Comparison of ENCODE assay signal across 25 cellular contexts in genomic region chr6:47349931-47350330, GRCh38. TPM values are rescaled to one million over a fixed set of nuclear protein-coding genes. Genes with fewer than 3 reads are reported as not detected.
"Had no signal": no experiment of that assay in that cellular context is flagged by ENCODE, and none has a peak within 500 bp of the region (broad histone marks: within the 10 kb centered on the region; RNA-seq: fewer than 3 reads in every experiment).

No MANE protein-coding gene starts in this region.

- FAIRE-seq: kidney, pancreas, small intestine, urothelium cell line had no signal

- H3K9me3 ChIP-seq: left lung, lower lobe of right lung, pancreas, prostate gland, sigmoid colon, spleen, suprapubic skin, thoracic aorta, tibial artery, upper lobe of right lung had no signal

- ATAC-seq: left colon; left lung; lower lobe of right lung; naive thymus-derived CD8-positive, alpha-beta T cell; pancreas; right cardiac atrium; stimulated activated effector memory CD8-positive, alpha-beta T cell treated with anti-CD3 and anti-CD28 coated beads, Interleukin-12 subunit alpha, Interleukin-12 subunit beta, amount 100 ng/mL, for 72 hours; upper lobe of right lung had no signal

- H3K4me3 ChIP-seq: left lung, lower lobe of right lung, pancreas, prostate gland, sigmoid colon, spleen, suprapubic skin, thoracic aorta, tibial artery, upper lobe of right lung had no signal

- H3K27ac ChIP-seq: left lung, lower lobe of right lung, pancreas, prostate gland, sigmoid colon, spleen, suprapubic skin, thoracic aorta, tibial artery, upper lobe of right lung had no signal

- H3K27me3 ChIP-seq: left lung, pancreas, sigmoid colon, spleen, suprapubic skin, tibial artery, upper lobe of right lung had no signal

- H3K36me3 ChIP-seq: left lung, lower lobe of right lung, pancreas, prostate gland, sigmoid colon, spleen, suprapubic skin, thoracic aorta, tibial artery, upper lobe of right lung had no signal

- DNase-seq: kidney; left colon; left lung; lower lobe of right lung; mammary epithelial cell; mesenchymal stem cell; naive thymus-derived CD8-positive, alpha-beta T cell; nucleus accumbens; pancreas; posterior cingulate gyrus; retina; right cardiac atrium; sigmoid colon; small intestine; spleen; stimulated activated CD4-positive, alpha-beta T cell treated with anti-CD3 and anti-CD28 coated beads, Interleukin-4, amount 100 ng/mL, for 24 hours; stimulated activated naive CD4-positive, alpha-beta T cell; tibial artery; trophoblast cell; upper lobe of right lung had no signal

- H3K4me1 ChIP-seq: lower lobe of right lung, pancreas, prostate gland, sigmoid colon, suprapubic skin, tibial artery, upper lobe of right lung had no signal

RNA-seq across cellular contexts. Expression of gene TNFRSF21, which starts 40.2 kb away (rescaled TPM):
- polyA plus RNA-seq: naive thymus-derived CD8-positive, alpha-beta T cell had no signal
